ENCODE assay signal across 8 cellular contexts in the genomic region with DNA sequence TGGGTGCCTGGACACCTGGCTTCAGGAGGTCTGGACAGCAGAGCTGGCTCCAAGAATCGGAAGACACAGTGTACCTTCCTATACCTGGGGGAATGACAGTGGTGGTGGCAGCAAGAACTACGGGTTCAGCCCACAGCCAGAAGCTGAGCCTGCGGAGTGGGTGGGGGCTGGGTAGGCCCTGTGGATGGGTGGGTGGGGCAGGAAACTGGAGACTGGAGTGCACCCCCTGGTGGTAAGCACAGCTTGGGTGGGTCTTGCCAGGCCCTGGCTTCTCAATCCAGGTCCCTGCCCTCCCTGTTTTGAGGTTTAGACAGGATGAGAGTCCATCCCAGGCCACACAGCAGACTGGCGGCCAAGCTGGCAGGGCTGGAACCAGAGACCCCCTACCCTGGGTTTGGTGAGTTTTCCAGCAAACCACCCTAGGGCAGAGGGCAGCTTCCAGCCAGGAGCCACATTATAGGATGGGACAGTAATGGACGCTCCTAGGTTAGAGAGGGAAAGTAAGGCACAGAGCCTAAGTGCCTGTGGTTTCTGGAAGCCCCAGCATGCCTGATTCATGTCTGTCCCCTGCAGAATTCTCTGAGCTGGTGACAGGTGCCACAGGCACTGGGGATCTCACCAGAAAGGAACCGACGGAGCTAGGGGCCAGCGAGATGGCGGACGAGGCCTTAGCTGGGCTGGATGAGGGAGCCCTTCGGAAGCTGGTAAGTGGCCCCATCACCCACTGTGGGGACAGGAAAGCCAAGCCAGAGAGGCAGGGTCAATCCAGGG. TPM values are rescaled to one million over a fixed set of nuclear protein-coding genes. Genes with fewer than 3 reads are reported as not detected.
A peak's percentile ranks its signal among the peaks of the same experiment; 100 is the strongest.
DNase-seq lines count a peak whose midpoint lies in the region; ATAC-seq and TF ChIP-seq lines count a peak whose summit lies in the region.

No MANE protein-coding gene starts in this region.

- TF ChIP-seq CTCF in AG04449 (IDR thresholded peaks at IDR 0.05; ENCODE audit: insufficient read depth, low read length, missing control alignments) (peak; percentile 61), breast epithelium (IDR thresholded peaks at IDR 0.05) (peak in 1 of 3 donors; percentile 46)

- H3K27me3 ChIP-seq in GM23248 (replicated peaks; ENCODE audit: insufficient read depth) = no peaks in the 10 kb centered on the region
- no peaks in the 10 kb centered on the region for H3K27me3 ChIP-seq in breast epithelium

- no peaks in the 10 kb centered on the region for H4K20me1 ChIP-seq in GM23248 (ENCODE audit: insufficient read depth)

- in situ Hi-C loops in GM23248 (cut with MboI) = loop anchor here (10.0 kb wide), 1 partner anchor 128 kb away; no protein-coding TSS in a partner anchor

- peaks cover 65% of the 10 kb centered on the region for H3K79me2 ChIP-seq in GM23248 (ENCODE audit: insufficient read depth)

- intact Hi-C loops in breast epithelium (cut with DNase I; ENCODE audit: low total_unique reads) = no loop called here

- WGBS in GM23248 (ENCODE audit: low coverage in 1 of 2, low lambda C conversion rate in 2 of 2, missing lambda C conversion rate in 2 of 2), 2 experiments = 24 to 27% methylated on average over 11 of the region's 11 CpGs

- H3K9me3 ChIP-seq in GM23248 (ENCODE audit: low read depth) = no peaks in the 10 kb centered on the region
- H3K9me3 ChIP-seq in breast epithelium = no peaks in the 10 kb centered on the region

- H3K9ac ChIP-seq in GM23248 = peak overlapping the region; percentile 85

- H3K36me3 ChIP-seq in GM23248 (ENCODE audit: low read depth) (no peaks in the 10 kb centered on the region), breast epithelium (no peaks in the 10 kb centered on the region)

- no peaks in the 10 kb centered on the region for H3K9me2 ChIP-seq in GM23248 (ENCODE audit: insufficient read depth)

- H2AFZ ChIP-seq in GM23248 = peak overlapping the region; percentile 86; the same call in 1 of the 2 replicates

- H3K4me1 ChIP-seq in GM23248 (ENCODE audit: insufficient read depth) (peaks cover 34% of the 10 kb centered on the region), breast epithelium (peaks cover 0 to 29% of the 10 kb centered on the region in 2 donors)

- no peaks in the 10 kb centered on the region for H3F3A ChIP-seq in GM23248 (ENCODE audit: insufficient read depth)

- CTCF ChIA-PET in AG04449 (lab: Yijun Ruan, JAX) = interaction anchor here (0.9 to 17.2 kb wide), 23 partner anchors 11 to 320 kb away, joined by 3 to 157 read pairs (median 6); partner anchors contain the start of genes MORC2, SELENOM and TUG1

- H3K27ac ChIP-seq in GM23248 = peak overlapping the region; percentile 84
- peak overlapping the region; percentile 94 to 97 for H3K27ac ChIP-seq in breast epithelium

- POLR2A ChIA-PET in AG04449 (lab: Yijun Ruan, JAX) = interaction anchor here (0.6 to 3.3 kb wide), 5 partner anchors 11 to 113 kb away, joined by 3 to 25 read pairs (median 4); partner anchors contain the start of genes MORC2, SELENOM and TUG1

- no peak for ATAC-seq in left lobe of liver

- H3K4me3 ChIP-seq in AG04449 (ENCODE audit: low read depth, low read length) (peak overlapping the region; percentile 88), GM23248 (peak overlapping the region; percentile 93), breast epithelium (peak overlapping the region; percentile 69 to 85 (median 71))

- no peak for DNase-seq in AG04449 (ENCODE audit: low read depth, low spot score)
- DNase-seq in GM23248 = peak; percentile 87
- peak; percentile 34 for DNase-seq in T follicular helper cell (ENCODE audit: low read depth)
- DNase-seq in breast epithelium (ENCODE audit: low spot score in 2 of 2) = peak in 1 of 2 donors; percentile 71
- peak; percentile 67 for DNase-seq in left lobe of liver (ENCODE audit: low spot score)
- DNase-seq in stimulated activated CD8-positive, alpha-beta memory T cell treated with anti-CD3 and anti-CD28 coated beads, Interleukin-15, amount 100 ng/mL, for 48 hours (ENCODE audit: low read depth in 2 of 2) = peak; percentile 50 to 65
- no peak for DNase-seq in DMS79 (lab: John Stamatoyannopoulos, UW)
- DNase-seq in nucleus accumbens (lab: John Stamatoyannopoulos, UW) = no peak

- TF ChIP-seq POLR2A in breast epithelium (IDR thresholded peaks at IDR 0.05) = no peak

- peak overlapping the region; percentile 97 for H3K4me2 ChIP-seq in GM23248 (ENCODE audit: unreplicated experiment)

RNA-seq across cellular contexts. Expression of gene SMTN, which starts 1.7 kb away (rescaled TPM):
- 160 and 175 TPM in 2 replicates for total RNA-seq in GM23248 (2014; rRNA removed; shearing (Covaris generic))
- 96.7 and 98.1 TPM in 2 replicates for polyA plus RNA-seq in GM23248 (2016; fragmentation: Nextera tagmentation; extraction: Ambion mirVana)
- 10 to 100 TPM; 13.9 to 54.1 (median 41.6) TPM for total RNA-seq in breast epithelium
- 20.9 TPM for total RNA-seq in left lobe of liver

RNA-seq across cellular contexts. Expression of gene SELENOM, which starts 24.6 kb away (rescaled TPM):
- 216 and 268 TPM in 2 replicates for total RNA-seq in GM23248 (2014; rRNA removed; shearing (Covaris generic))
- 522 and 537 TPM in 2 replicates for polyA plus RNA-seq in GM23248 (2016; fragmentation: Nextera tagmentation; extraction: Ambion mirVana)
- total RNA-seq in breast epithelium (100 to 1,000 TPM; 297 to 485 (median 411) TPM), left lobe of liver (7.0 TPM)

RNA-seq across cellular contexts. Expression of gene INPP5J, which starts 40.0 kb away (rescaled TPM):
- 0.13 TPM in 1 of 2 replicates, not detected in the other for total RNA-seq in GM23248 (2014; rRNA removed; shearing (Covaris generic))
- 0.15 and 0.26 TPM in 2 replicates for polyA plus RNA-seq in GM23248 (2016; fragmentation: Nextera tagmentation; extraction: Ambion mirVana)
- total RNA-seq in breast epithelium (10 to 100 TPM in 1 of 3 donors, 1 to 10 TPM in 1, not detected in 1; 7.5 to 15.2 TPM), left lobe of liver (0.25 TPM)

RNA-seq across cellular contexts. Expression of gene PLA2G3, which starts 57.5 kb away (rescaled TPM):
- not detected in 2 replicates for total RNA-seq in GM23248 (2014; rRNA removed; shearing (Covaris generic))
- polyA plus RNA-seq in GM23248 (2016; fragmentation: Nextera tagmentation; extraction: Ambion mirVana) = not detected in 2 replicates
- total RNA-seq in breast epithelium (not detected), left lobe of liver (not detected)

Comparison
In these comparisons a context has a peak if more than half of its experiments do, and no peak if none do; other contexts are left out.
1. DNase-seq: peak in GM23248 (single experiment), T follicular helper cell (single experiment), left lobe of liver (single experiment) and stimulated activated CD8-positive, alpha-beta memory T cell treated with anti-CD3 and anti-CD28 coated beads, Interleukin-15, amount 100 ng/mL, for 48 hours (2 of 2); none in AG04449 (single experiment), DMS79 (single experiment) and nucleus accumbens (0 of 56).
2. RNA of gene SELENOM, which starts 24.6 kb away (total RNA-seq): 297 to 485 TPM in breast epithelium and 216 to 268 TPM in GM23248; 7.0 TPM in left lobe of liver (single experiment); every median in the first group is over 10 times any median in the second.
3. Peak in every context shown above with its lines, with median percentiles within 50 percentile points of each other: H3K4me3 ChIP-seq.